ENCODE assay signal across 13 cellular contexts in genomic region chr13:40220299-40220935, GRCh38.
DNase-seq lines count a peak whose midpoint lies in the region; ATAC-seq and TF ChIP-seq lines count a peak whose summit lies in the region.
"Had no signal": no experiment of that assay in that cellular context is flagged by ENCODE, and none has a peak within 500 bp of the region (broad histone marks: within the 10 kb centered on the region; RNA-seq: fewer than 3 reads in every experiment).

No MANE protein-coding gene starts in this region.

- no peaks in the 10 kb centered on the region for H3K27me3 Mint-ChIP-seq in activated CD4-positive, alpha-beta T cell treated with anti-CD3 and anti-CD28 coated beads, Interleukin-2, amount 10 ng/mL, durations not matched to agents 24 days and 14 days
- H3K27me3 Mint-ChIP-seq in activated CD8-positive, alpha-beta T cell treated with anti-CD3 and anti-CD28 coated beads, Interleukin-2, amount 10 ng/mL, durations not matched to agents 7 days and 5 days (ENCODE audit: low read depth) = peaks cover 2% of the 10 kb centered on the region

- no peak for TF ChIP-seq CTCF in spleen (IDR thresholded peaks at IDR 0.05 in 8 of 11, conservative IDR thresholded peaks at IDR 0.05 in 3 of 11)

- H3K36me3 Mint-ChIP-seq in activated CD4-positive, alpha-beta T cell treated with anti-CD3 and anti-CD28 coated beads, Interleukin-2, amount 10 ng/mL, durations not matched to agents 24 days and 14 days (ENCODE audit: low read depth) = no peaks in the 10 kb centered on the region
- peaks cover 5% of the 10 kb centered on the region for H3K36me3 Mint-ChIP-seq in activated CD8-positive, alpha-beta T cell treated with anti-CD3 and anti-CD28 coated beads, Interleukin-2, amount 10 ng/mL, durations not matched to agents 7 days and 5 days (ENCODE audit: low read depth)
- H3K36me3 Mint-ChIP-seq: naive B cell had no signal

- H3K27me3 ChIP-seq in spleen (replicated peaks in 1 of 7) (no peaks in the 10 kb centered on the region), SJCRH30 (no peaks in the 10 kb centered on the region)
- H3K27me3 ChIP-seq: colonic mucosa had no signal

- CTCF ChIA-PET in activated CD8-positive, alpha-beta T cell treated with anti-CD3 and anti-CD28 coated beads, Interleukin-2, amount 10 ng/mL, durations not matched to agents 7 days and 5 days (lab: Charles Lee) = interaction anchor here (1.0 kb wide), 1 partner anchor 31 kb away, joined by 4 read pairs; no protein-coding TSS in a partner anchor

- H3K9me3 ChIP-seq in spleen (no peaks in the 10 kb centered on the region), SJCRH30 (replicated peaks) (no peaks in the 10 kb centered on the region)
- H3K9me3 ChIP-seq: colonic mucosa had no signal

- H3K4me1 Mint-ChIP-seq in activated CD4-positive, alpha-beta T cell treated with anti-CD3 and anti-CD28 coated beads, Interleukin-2, amount 10 ng/mL, durations not matched to agents 24 days and 14 days = peaks cover 37% of the 10 kb centered on the region
- peaks cover 37% of the 10 kb centered on the region for H3K4me1 Mint-ChIP-seq in activated CD8-positive, alpha-beta T cell treated with anti-CD3 and anti-CD28 coated beads, Interleukin-2, amount 10 ng/mL, durations not matched to agents 7 days and 5 days (ENCODE audit: low read depth)

- H3K36me3 ChIP-seq in spleen = no peaks in the 10 kb centered on the region
- H3K36me3 ChIP-seq in SJCRH30 = no peaks in the 10 kb centered on the region
- H3K36me3 ChIP-seq: colonic mucosa had no signal

- in situ Hi-C loops in G401 (cut with HindIII; ENCODE audit: low sequenced_read_pairs) = no loop called here

- peak; percentile 74 for DNase-seq in activated CD4-positive, alpha-beta T cell treated with anti-CD3 and anti-CD28 coated beads, Interleukin-2, amount 10 ng/mL, durations not matched to agents 24 days and 14 days
- no peak for DNase-seq in activated CD4-positive, alpha-beta T cell treated with anti-CD3 and anti-CD28 coated beads for 1 hour
- DNase-seq in activated CD8-positive, alpha-beta T cell treated with anti-CD3 and anti-CD28 coated beads, Interleukin-2, amount 10 ng/mL, durations not matched to agents 7 days and 5 days = no peak
- DNase-seq in fibroblast of gingiva (ENCODE audit: low read depth) (peak; percentile 49), spleen (no peak), SJCRH30 (no peak), NCI-H2196 treated with DMSO at 0.1 percent for 48 hours (lab: John Stamatoyannopoulos, UW; ENCODE audit: unreplicated experiment) (no peak), G401 (ENCODE audit: low spot score) (no peak)
- DNase-seq: colonic mucosa, EL, KG1, naive B cell, NCI-H446 treated with DMSO at 0.1 percent for 48 hours had no signal

- H3K9me3 Mint-ChIP-seq in activated CD4-positive, alpha-beta T cell treated with anti-CD3 and anti-CD28 coated beads, Interleukin-2, amount 10 ng/mL, durations not matched to agents 24 days and 14 days = peaks cover 3% of the 10 kb centered on the region
- H3K9me3 Mint-ChIP-seq in activated CD8-positive, alpha-beta T cell treated with anti-CD3 and anti-CD28 coated beads, Interleukin-2, amount 10 ng/mL, durations not matched to agents 7 days and 5 days (ENCODE audit: insufficient read depth) = peaks cover 8% of the 10 kb centered on the region
- H3K9me3 Mint-ChIP-seq: naive B cell had no signal

- peak overlapping the region in 6 of 8 donors; percentile 21 to 84 (median 76) for H3K27ac ChIP-seq in spleen
- no peak overlapping the region for H3K27ac ChIP-seq in SJCRH30

- POLR2A ChIA-PET in activated CD8-positive, alpha-beta T cell treated with anti-CD3 and anti-CD28 coated beads, Interleukin-2, amount 10 ng/mL, durations not matched to agents 7 days and 5 days (lab: Charles Lee) = interaction anchor here (1.3 kb wide), 1 partner anchor 33 kb away, joined by 3 read pairs; no protein-coding TSS in a partner anchor

- no peak for TF ChIP-seq POLR2A in spleen (IDR thresholded peaks at IDR 0.05)

- H3K4me3 ChIP-seq in spleen = no peak overlapping the region
- H3K4me3 ChIP-seq in SJCRH30 = no peak overlapping the region
- H3K4me3 ChIP-seq: colonic mucosa had no signal

- H3K4me3 Mint-ChIP-seq in activated CD4-positive, alpha-beta T cell treated with anti-CD3 and anti-CD28 coated beads, Interleukin-2, amount 10 ng/mL, durations not matched to agents 24 days and 14 days = peak overlapping the region; percentile 16
- no peak overlapping the region for H3K4me3 Mint-ChIP-seq in activated CD8-positive, alpha-beta T cell treated with anti-CD3 and anti-CD28 coated beads, Interleukin-2, amount 10 ng/mL, durations not matched to agents 7 days and 5 days
- H3K4me3 Mint-ChIP-seq: naive B cell had no signal

- intact Hi-C loops in activated CD4-positive, alpha-beta T cell treated with anti-CD3 and anti-CD28 coated beads, Interleukin-2, amount 10 ng/mL, durations not matched to agents 24 days and 14 days (cut with micrococcal nuclease) = loop anchor here (2.0 to 5.0 kb wide), 7 partner anchors 33 to 442 kb away; no protein-coding TSS in a partner anchor
- intact Hi-C loops in spleen (cut with DNase I; ENCODE audit: low total_unique reads) = no loop called here

- no peak for ATAC-seq in activated CD8-positive, alpha-beta T cell treated with anti-CD3 and anti-CD28 coated beads, Interleukin-2, amount 10 ng/mL, durations not matched to agents 7 days and 5 days

- 86 to 95% (median 90%) methylated on average over 12 of the region's 12 CpGs for WGBS in spleen, 5 donors

- H3K27ac Mint-ChIP-seq in activated CD4-positive, alpha-beta T cell treated with anti-CD3 and anti-CD28 coated beads, Interleukin-2, amount 10 ng/mL, durations not matched to agents 24 days and 14 days = peak overlapping the region; percentile 29
- peak overlapping the region; percentile 75 for H3K27ac Mint-ChIP-seq in activated CD8-positive, alpha-beta T cell treated with anti-CD3 and anti-CD28 coated beads, Interleukin-2, amount 10 ng/mL, durations not matched to agents 7 days and 5 days

- peaks cover 7 to 39% (median 20%) of the 10 kb centered on the region in 6 donors for H3K4me1 ChIP-seq in spleen
- peaks cover 18% of the 10 kb centered on the region for H3K4me1 ChIP-seq in SJCRH30
- H3K4me1 ChIP-seq: colonic mucosa had no signal

Comparison
In these comparisons a context has a peak if more than half of its experiments do, and no peak if none do; other contexts are left out.
1. DNase-seq: peak in activated CD4-positive, alpha-beta T cell treated with anti-CD3 and anti-CD28 coated beads, Interleukin-2, amount 10 ng/mL, durations not matched to agents 24 days and 14 days (single experiment) and fibroblast of gingiva (single experiment); none in activated CD4-positive, alpha-beta T cell treated with anti-CD3 and anti-CD28 coated beads for 1 hour (single experiment), activated CD8-positive, alpha-beta T cell treated with anti-CD3 and anti-CD28 coated beads, Interleukin-2, amount 10 ng/mL, durations not matched to agents 7 days and 5 days (single experiment), spleen (single experiment), SJCRH30 (0 of 2), NCI-H2196 treated with DMSO at 0.1 percent for 48 hours (single experiment) and G401 (single experiment).